21 cellular contexts compared by ENCODE assay signal in genomic region chr12:41701943-41702601, GRCh38.
"Had no signal": no experiment of that assay in that cellular context is flagged by ENCODE, and none has a peak within 500 bp of the region (broad histone marks: within the 10 kb centered on the region; RNA-seq: fewer than 3 reads in every experiment).

No MANE protein-coding gene starts in this region.

- FAIRE-seq: frontal cortex, keratinocyte had no signal

- H3K27me3 ChIP-seq: breast epithelium, left lung, upper lobe of right lung had no signal

- H3K27ac ChIP-seq: breast epithelium, left lung, upper lobe of right lung had no signal

- ATAC-seq: activated naive CD8-positive, alpha-beta T cell treated with anti-CD3 and anti-CD28 coated beads, Interleukin-2, amount 50 U/mL, for 24 hours; effector memory CD8-positive, alpha-beta T cell; left lung; upper lobe of right lung had no signal

- DNase-seq: activated CD4-positive, alpha-beta T cell treated with anti-CD3 and anti-CD28 coated beads, Interleukin-2, amount 50 U/mL, for 1 hour; activated CD8-positive, alpha-beta memory T cell treated with anti-CD3 and anti-CD28 coated beads, Interleukin-2, amount 50 U/mL, for 4 hours; activated effector memory CD4-positive, alpha-beta T cell treated with Interleukin-2 at 50 U/mL for 16 hours; activated naive CD4-positive, alpha-beta T cell treated with anti-CD3 and anti-CD28 coated beads, Interleukin-2, amount 10 ng/mL, durations not matched to agents 7 days and 5 days; activated naive CD8-positive, alpha-beta T cell treated with anti-CD3 and anti-CD28 coated beads, Interleukin-2, amount 50 U/mL, for 24 hours; activated T-cell treated with anti-CD3 and anti-CD28 coated beads, Interleukin-2, amount 50 U/mL, for 48 hours; anterior cingulate cortex; effector memory CD8-positive, alpha-beta T cell; head of caudate nucleus; left lung; nephron progenitor cell; occipital lobe; stimulated activated CD4-positive, alpha-beta T cell treated with anti-CD3 and anti-CD28 coated beads, Interleukin-12 subunit alpha, Interleukin-12 subunit beta, amount 100 ng/mL, for 4 hours; stimulated activated CD4-positive, alpha-beta T cell treated with anti-CD3 and anti-CD28 coated beads, Interleukin-1b, Interleukin-23, amount 100 ng/mL, for 48 hours; stimulated activated CD8-positive, alpha-beta memory T cell treated with anti-CD3 and anti-CD28 coated beads, Interleukin-4, amount 100 ng/mL, for 48 hours; stimulated activated naive CD4-positive, alpha-beta T cell; T1000; upper lobe of right lung had no signal

- H3K9me3 ChIP-seq: breast epithelium, left lung, upper lobe of right lung had no signal

- H3K36me3 ChIP-seq: breast epithelium, left lung, upper lobe of right lung had no signal

- H3K4me3 ChIP-seq: breast epithelium, left lung, upper lobe of right lung had no signal

- H3K4me1 ChIP-seq: breast epithelium, left lung, upper lobe of right lung had no signal
